Comparison of ENCODE assay signal across 13 cellular contexts in the genomic region with DNA sequence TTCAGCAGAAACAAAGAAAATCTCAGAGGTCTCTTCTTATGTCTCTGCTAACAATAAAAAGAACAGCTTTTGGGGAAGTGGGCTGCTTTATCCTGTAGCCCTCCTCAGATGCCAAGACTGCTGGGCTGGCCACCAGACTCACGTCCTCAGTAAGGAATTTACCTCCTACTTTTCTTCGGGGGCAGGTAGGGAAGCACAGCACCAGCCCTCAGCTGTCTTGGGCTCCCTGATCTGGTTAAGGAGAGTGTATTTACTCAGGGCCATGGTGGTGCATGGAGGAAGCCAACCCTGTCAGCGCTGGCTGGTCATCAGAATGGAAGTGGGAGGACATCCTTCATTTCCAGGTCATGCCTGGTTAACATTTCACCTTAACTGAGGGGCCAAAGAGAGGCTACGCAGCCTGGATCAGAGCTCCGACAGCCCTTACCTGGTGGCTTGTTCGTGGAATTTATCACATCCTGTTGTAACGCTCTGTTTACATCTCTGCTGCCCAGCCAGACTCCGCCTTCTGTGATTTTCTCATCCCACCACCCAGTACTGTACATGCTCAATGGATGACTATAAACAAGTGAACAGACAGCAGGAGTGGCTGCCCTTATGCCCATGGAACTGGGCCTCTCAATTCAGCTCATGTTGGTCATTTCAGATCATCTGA.
DNase-seq lines count a peak whose midpoint lies in the region; ATAC-seq and TF ChIP-seq lines count a peak whose summit lies in the region.
"Had no signal": no experiment of that assay in that cellular context is flagged by ENCODE, and none has a peak within 500 bp of the region (broad histone marks: within the 10 kb centered on the region; RNA-seq: fewer than 3 reads in every experiment).

No MANE protein-coding gene starts in this region.

- H2AFZ ChIP-seq in HCT116 (ENCODE audit: low read depth, low read length, poor library complexity, severe bottlenecking), result no peak overlapping the region
- H2AFZ ChIP-seq in MM.1S (ENCODE audit: low read length), result no peak overlapping the region

- H3K36me3 Mint-ChIP-seq in glutamatergic neuron (ENCODE audit: unreplicated experiment) (no peaks in the 10 kb centered on the region), osteocyte (ENCODE audit: unreplicated experiment) (peaks cover 6% of the 10 kb centered on the region), natural killer cell (no peaks in the 10 kb centered on the region)
- H3K36me3 Mint-ChIP-seq: CD4-positive, alpha-beta memory T cell had no signal

- intact Hi-C loops in HCT116 (cut with micrococcal nuclease), result no loop called here
- intact Hi-C loops in natural killer cell (cut with micrococcal nuclease), result no loop called here

- TF ChIP-seq CTCF in HCT116 (IDR thresholded peaks at IDR 0.05 in 2 of 3, conservative IDR thresholded peaks at IDR 0.05 in 1 of 3; ENCODE audit: borderline replicate concordance in 1 of 3, insufficient read depth in 1 of 3, low read depth in 2 of 3, low read length in 2 of 3) (no peak), VCaP (conservative IDR thresholded peaks at IDR 0.05) (no peak), glutamatergic neuron (IDR thresholded peaks at IDR 0.05; ENCODE audit: partially characterized antibody, unreplicated experiment) (no peak), osteocyte (IDR thresholded peaks at IDR 0.05) (no peak), MM.1S (IDR thresholded peaks at IDR 0.05; ENCODE audit: low read length) (no peak), natural killer cell (IDR thresholded peaks at IDR 0.05) (no peak)

- H3K27me3 ChIP-seq in HCT116 (ENCODE audit: insufficient read depth, low read length) (no peaks in the 10 kb centered on the region), SJCRH30 (no peaks in the 10 kb centered on the region), MM.1S (replicated peaks; ENCODE audit: insufficient read depth, low read length) (no peaks in the 10 kb centered on the region)

- no peaks in the 10 kb centered on the region for H3K9me2 ChIP-seq in HCT116 (ENCODE audit: insufficient read depth)
- H3K9me2 ChIP-seq in MM.1S (replicated peaks; ENCODE audit: insufficient read depth, low read length), result no peaks in the 10 kb centered on the region

- H3K4me1 ChIP-seq in HCT116 (ENCODE audit: control insufficient read depth in 1 of 2, insufficient read depth in 2 of 2, low read length in 2 of 2) (peaks cover 21 to 50% of the 10 kb centered on the region in 2 experiments), SJCRH30 (no peaks in the 10 kb centered on the region), MM.1S (ENCODE audit: low read length) (no peaks in the 10 kb centered on the region)

- H3K4me3 Mint-ChIP-seq in glutamatergic neuron (ENCODE audit: unreplicated experiment) (no peak overlapping the region), osteocyte (ENCODE audit: unreplicated experiment) (no peak overlapping the region), natural killer cell (no peak overlapping the region)
- H3K4me3 Mint-ChIP-seq: CD4-positive, alpha-beta memory T cell; stimulated activated naive CD8-positive, alpha-beta T cell treated with anti-CD3 and anti-CD28 coated beads, Interleukin-15, amount 100 ng/mL, for 72 hours had no signal

- DNase-seq in HCT116 (ENCODE audit: low read depth, low spot score), result no peak
- no peak for DNase-seq in glutamatergic neuron
- DNase-seq in osteocyte (ENCODE audit: extremely low spot score, unreplicated experiment), result no peak
- no peak for DNase-seq in SJCRH30
- DNase-seq in MM.1S, result no peak
- DNase-seq in natural killer cell, result no peak
- DNase-seq in dedifferentiated amniotic fluid mesenchymal stem cell (ENCODE audit: extremely low spot score), result no peak
- DNase-seq: activated CD4-positive, alpha-beta T cell treated with anti-CD3 and anti-CD28 coated beads for 1 hour; CD4-positive, alpha-beta memory T cell; NCI-H146; retina; stimulated activated naive CD8-positive, alpha-beta T cell treated with anti-CD3 and anti-CD28 coated beads, Interleukin-15, amount 100 ng/mL, for 72 hours had no signal

- no peaks in the 10 kb centered on the region for H3K36me3 ChIP-seq in HCT116 (ENCODE audit: control insufficient read depth in 1 of 2, insufficient read depth in 2 of 2, low read length in 2 of 2)
- H3K36me3 ChIP-seq in SJCRH30, result no peaks in the 10 kb centered on the region; the same call in 1 of the 2 replicates
- no peaks in the 10 kb centered on the region for H3K36me3 ChIP-seq in MM.1S (replicated peaks; ENCODE audit: insufficient read depth, low read length)

- POLR2A ChIA-PET in HCT116 (lab: Charles Lee), result no interaction called here

- H3K79me2 ChIP-seq in HCT116 (ENCODE audit: insufficient read depth, low read length), result peaks cover 98% of the 10 kb centered on the region
- H3K79me2 ChIP-seq in MM.1S (ENCODE audit: low read length), result peaks cover under 1% of the 10 kb centered on the region; the same call in 1 of the 2 replicates

- no peak overlapping the region for H3K4me3 ChIP-seq in HCT116 (replicated peaks in 1 of 2; ENCODE audit: low read depth in 1 of 2, low read length in 2 of 2)
- no peak overlapping the region for H3K4me3 ChIP-seq in SJCRH30
- H3K4me3 ChIP-seq in MM.1S (ENCODE audit: low read length), result no peak overlapping the region

- no peak for TF ChIP-seq RAD21 in HCT116 (IDR thresholded peaks at IDR 0.05; ENCODE audit: low read depth)

- no peaks in the 10 kb centered on the region for H3F3A ChIP-seq in MM.1S (ENCODE audit: insufficient read depth, low read length)

- peaks cover 21% of the 10 kb centered on the region; the same call in 1 of the 2 replicates for H4K20me1 ChIP-seq in HCT116 (ENCODE audit: insufficient read depth)
- no peaks in the 10 kb centered on the region for H4K20me1 ChIP-seq in MM.1S (ENCODE audit: insufficient read depth, low read length)

- H3K9me3 Mint-ChIP-seq in glutamatergic neuron (ENCODE audit: unreplicated experiment) (peaks cover 8% of the 10 kb centered on the region), osteocyte (ENCODE audit: unreplicated experiment) (no peaks in the 10 kb centered on the region), natural killer cell (no peaks in the 10 kb centered on the region)
- H3K9me3 Mint-ChIP-seq: stimulated activated naive CD8-positive, alpha-beta T cell treated with anti-CD3 and anti-CD28 coated beads, Interleukin-15, amount 100 ng/mL, for 72 hours had no signal

- peaks cover 39% of the 10 kb centered on the region for H3K4me1 Mint-ChIP-seq in glutamatergic neuron (ENCODE audit: low read depth, unreplicated experiment)
- H3K4me1 Mint-ChIP-seq in osteocyte (ENCODE audit: unreplicated experiment), result peaks cover 51% of the 10 kb centered on the region
- H3K4me1 Mint-ChIP-seq in natural killer cell, result peaks cover 8 to 15% of the 10 kb centered on the region in 2 donors
- H3K4me1 Mint-ChIP-seq: CD4-positive, alpha-beta memory T cell; stimulated activated naive CD8-positive, alpha-beta T cell treated with anti-CD3 and anti-CD28 coated beads, Interleukin-15, amount 100 ng/mL, for 72 hours had no signal

- CTCF ChIA-PET in HCT116 (lab: Charles Lee), result interaction anchor here (1.1 kb wide), 1 partner anchor 52 kb away, joined by 3 read pairs; no protein-coding TSS in a partner anchor

- TF ChIP-seq POLR2A in HCT116 (IDR thresholded peaks at IDR 0.05; ENCODE audit: borderline replicate concordance, extremely low read depth, insufficient read depth, insufficient read length), result no peak

- ATAC-seq in HCT116 (no peak), natural killer cell (no peak)
- ATAC-seq: stimulated activated naive CD8-positive, alpha-beta T cell treated with anti-CD3 and anti-CD28 coated beads, Interleukin-15, amount 100 ng/mL, for 72 hours had no signal

- H3K4me2 ChIP-seq in HCT116 (ENCODE audit: low read length) (peak overlapping the region; percentile 40; the same call in 1 of the 2 replicates), MM.1S (ENCODE audit: low read depth, low read length) (no peak overlapping the region)

- H3K27ac ChIP-seq in HCT116 (ENCODE audit: low read depth, low read length) (no peak overlapping the region), VCaP (peak overlapping the region; percentile 57), SJCRH30 (no peak overlapping the region), MM.1S (ENCODE audit: low read length) (no peak overlapping the region)

- RAD21 ChIA-PET in HCT116 (lab: Charles Lee; ENCODE audit: low non-redundant PET in 1 of 2, low total read pairs in 2 of 2, uncharacterized antibody in 2 of 2, unreplicated experiment in 2 of 2), result interaction anchor here (0.6 to 0.9 kb wide), 2 partner anchors 39 kb away, joined by 3 read pairs; no protein-coding TSS in a partner anchor

- no peak overlapping the region for H3K9ac ChIP-seq in HCT116 (ENCODE audit: low read length)
- no peak overlapping the region for H3K9ac ChIP-seq in MM.1S (ENCODE audit: low read length)

- no peaks in the 10 kb centered on the region for H3K9me3 ChIP-seq in HCT116 (ENCODE audit: control insufficient read depth in 1 of 2, insufficient read depth in 1 of 2, low read depth in 1 of 2, low read length in 2 of 2)
- H3K9me3 ChIP-seq in SJCRH30 (replicated peaks), result no peaks in the 10 kb centered on the region
- no peaks in the 10 kb centered on the region for H3K9me3 ChIP-seq in MM.1S (replicated peaks; ENCODE audit: insufficient read depth, low read length)

- peak overlapping the region; percentile 74 for H3K27ac Mint-ChIP-seq in glutamatergic neuron (ENCODE audit: unreplicated experiment)
- H3K27ac Mint-ChIP-seq in osteocyte (ENCODE audit: unreplicated experiment), result peak overlapping the region; percentile 90
- no peak overlapping the region for H3K27ac Mint-ChIP-seq in natural killer cell
- H3K27ac Mint-ChIP-seq: CD4-positive, alpha-beta memory T cell had no signal

- no TSS peak for BruUV-seq in HCT116 (replicated peaks; lab: Mats Ljungman, UMichigan)

- no peaks in the 10 kb centered on the region for H3K27me3 Mint-ChIP-seq in glutamatergic neuron (ENCODE audit: unreplicated experiment)
- H3K27me3 Mint-ChIP-seq in osteocyte (ENCODE audit: unreplicated experiment), result no peaks in the 10 kb centered on the region
- peaks cover 0 to 2% of the 10 kb centered on the region in 2 donors for H3K27me3 Mint-ChIP-seq in natural killer cell (ENCODE audit: low read depth in 2 of 2)

TF ChIP-seq in HCT116, 20 proteins besides CTCF, POLR2A, EP300 and RAD21:
- TF ChIP-seq EGR1 (IDR thresholded peaks at IDR 0.05; ENCODE audit: low read depth), result no peak
- TF ChIP-seq CBX3 (IDR thresholded peaks at IDR 0.05; ENCODE audit: low read depth), result no peak
- no peak for TF ChIP-seq YY1 (IDR thresholded peaks at IDR 0.05; ENCODE audit: extremely low read depth, insufficient replicate concordance, low read depth, low read length)
- no peak for TF ChIP-seq SRF (IDR thresholded peaks at IDR 0.05; ENCODE audit: low read depth)
- no peak for TF ChIP-seq ZNF274 (IDR thresholded peaks at IDR 0.05; ENCODE audit: low read depth, low read length)
- no peak for TF ChIP-seq ATF3 (IDR thresholded peaks at IDR 0.05)
- TF ChIP-seq SIN3A (IDR thresholded peaks at IDR 0.05; ENCODE audit: low read depth), result no peak
- no peak for TF ChIP-seq EZH2 (IDR thresholded peaks at IDR 0.05)

Comparison
In these comparisons a context has a peak if more than half of its experiments do, and no peak if none do; other contexts are left out.
1. H3K27ac Mint-ChIP-seq: peak in glutamatergic neuron (single experiment) and osteocyte (single experiment); none in natural killer cell (0 of 2).